In genomic region chr11:63478896-63479295, GRCh38 we compare ENCODE assay signal across 8 cellular contexts. TPM values are rescaled to one million over a fixed set of nuclear protein-coding genes. Genes with fewer than 3 reads are reported as not detected.
A peak's percentile ranks its signal among the peaks of the same experiment; 100 is the strongest.
DNase-seq lines count a peak whose midpoint lies in the region; ATAC-seq and TF ChIP-seq lines count a peak whose summit lies in the region.

No MANE protein-coding gene starts in this region.

- H3K36me3 ChIP-seq in GM23248 (ENCODE audit: low read depth), result no peaks in the 10 kb centered on the region

- no peak overlapping the region for H3K27ac ChIP-seq in GM23248

- H3K4me3 ChIP-seq in AG09309 (ENCODE audit: control insufficient read depth, low read depth, low read length), result no peak overlapping the region
- H3K4me3 ChIP-seq in GM23248, result no peak overlapping the region
- no peak overlapping the region for H3K4me3 ChIP-seq in WI38 (ENCODE audit: low read depth, low read length)

- no peaks in the 10 kb centered on the region for H4K20me1 ChIP-seq in GM23248 (ENCODE audit: insufficient read depth)

- H2AFZ ChIP-seq in GM23248, result peak overlapping the region; percentile 49

- no peak overlapping the region for H3K9ac ChIP-seq in GM23248

- no peak for ATAC-seq in HG03039 (IDR thresholded peaks at IDR 0.05; ENCODE audit: unreplicated experiment)

- no peaks in the 10 kb centered on the region for H3K79me2 ChIP-seq in GM23248 (ENCODE audit: insufficient read depth)

- H3K4me2 ChIP-seq in GM23248 (ENCODE audit: unreplicated experiment), result no peak overlapping the region

- WGBS in GM23248 (ENCODE audit: low coverage in 1 of 2, low lambda C conversion rate in 2 of 2, missing lambda C conversion rate in 2 of 2), 2 experiments, result 13% methylated on average over 5 of the region's 5 CpGs

- H3K27me3 ChIP-seq in GM23248 (replicated peaks; ENCODE audit: insufficient read depth), result peaks cover 9% of the 10 kb centered on the region

- DNase-seq in AG09309 (ENCODE audit: low read depth), result peak; percentile 43
- peak; percentile 78 for DNase-seq in GM23248
- DNase-seq in NCI-H226, result peak; percentile 58
- peak; percentile 71 for DNase-seq in cerebellum (ENCODE audit: low spot score)
- DNase-seq in left kidney (ENCODE audit: low read depth, low spot score), result peak; percentile 88
- DNase-seq in stimulated activated CD4-positive, alpha-beta T cell treated with anti-CD3 and anti-CD28 coated beads, Interleukin-4, amount 100 ng/mL, for 24 hours, result peak; percentile 55

- H3K4me1 ChIP-seq in GM23248 (ENCODE audit: insufficient read depth), result no peaks in the 10 kb centered on the region

- no peaks in the 10 kb centered on the region for H3F3A ChIP-seq in GM23248 (ENCODE audit: insufficient read depth)

- no peaks in the 10 kb centered on the region for H3K9me3 ChIP-seq in GM23248 (ENCODE audit: low read depth)

- H3K9me2 ChIP-seq in GM23248 (ENCODE audit: insufficient read depth), result no peaks in the 10 kb centered on the region

- TF ChIP-seq CTCF in AG09309 (IDR thresholded peaks at IDR 0.05; ENCODE audit: control insufficient read depth, insufficient read depth, low read depth, low read length, missing control alignments) (peak; percentile 93), WI38 (IDR thresholded peaks at IDR 0.05; ENCODE audit: low read depth, low read length) (peak; percentile 87)

- in situ Hi-C loops in GM23248 (cut with MboI), result loop anchor here (5.0 to 25.0 kb wide), 2 partner anchors 143 to 258 kb away; no protein-coding TSS in a partner anchor

RNA-seq across cellular contexts. Expression of gene PLAAT5, which starts 12.1 kb away (rescaled TPM):
- not detected in 2 replicates for total RNA-seq in GM23248 (2014; rRNA removed; shearing (Covaris generic))
- polyA plus RNA-seq in GM23248 (2016; fragmentation: Nextera tagmentation; extraction: Ambion mirVana), result not detected in 2 replicates
- total RNA-seq in cerebellum, result 1.9 TPM

RNA-seq across cellular contexts. Expression of gene LGALS12, which starts 27.0 kb away (rescaled TPM):
- total RNA-seq in GM23248 (2014; rRNA removed; shearing (Covaris generic)), result not detected in 2 replicates
- not detected in 2 replicates for polyA plus RNA-seq in GM23248 (2016; fragmentation: Nextera tagmentation; extraction: Ambion mirVana)
- not detected for total RNA-seq in cerebellum

RNA-seq across cellular contexts. Expression of gene PLAAT4, which starts 57.7 kb away (rescaled TPM):
- total RNA-seq in GM23248 (2014; rRNA removed; shearing (Covaris generic)), result 0.65 and 3.2 TPM in 2 replicates
- polyA plus RNA-seq in GM23248 (2016; fragmentation: Nextera tagmentation; extraction: Ambion mirVana), result 0.84 and 1.2 TPM in 2 replicates
- total RNA-seq in cerebellum, result 3.1 TPM
